Comparison of ENCODE assay signal across 1 cellular context in the genomic region with DNA sequence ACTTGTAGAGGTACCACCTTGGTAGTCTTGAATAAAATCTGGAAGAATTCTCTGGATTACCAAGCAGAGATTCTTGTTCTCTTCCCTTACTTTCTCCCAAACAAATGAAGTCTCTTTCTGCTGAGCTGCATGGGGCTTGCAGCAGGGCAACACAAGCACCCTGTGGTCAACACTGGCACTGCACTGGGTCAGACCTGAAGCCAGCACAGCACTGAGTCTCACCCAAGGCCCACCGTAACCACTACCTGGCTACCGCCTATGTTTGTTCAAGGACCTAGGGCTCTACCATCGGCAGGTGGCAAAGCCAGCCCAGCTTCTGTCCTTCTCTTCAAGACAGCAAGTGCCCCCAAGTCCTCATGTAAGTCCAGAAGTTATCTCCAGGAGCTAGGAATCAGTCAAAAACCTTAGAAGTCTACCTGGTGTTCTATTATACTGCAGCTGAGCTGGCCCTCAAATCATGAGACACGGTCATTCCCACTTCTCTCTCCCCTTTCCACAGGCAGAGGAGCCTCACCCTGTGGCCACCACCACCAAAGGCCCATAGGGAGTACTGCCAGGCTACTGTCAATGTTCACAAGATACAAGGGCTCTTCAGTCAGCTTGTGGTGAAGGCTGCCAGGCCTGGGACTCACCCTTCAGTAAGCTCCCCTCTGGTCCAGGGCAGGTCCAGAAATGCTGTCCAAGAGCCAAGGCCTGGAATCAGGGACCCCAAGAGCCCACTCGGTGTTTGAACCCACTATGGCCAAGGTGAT.
TF ChIP-seq lines count a peak whose summit lies in the region.

No MANE protein-coding gene starts in this region.

TF ChIP-seq in HepG2, 621 proteins besides CTCF, POLR2A, EP300 and RAD21 (continues in another document):
- TF ChIP-seq ZNF337 (CRISPR knock-in tag; IDR thresholded peaks at IDR 0.05; ENCODE audit: borderline replicate concordance, low read depth) (no peak), TRIM24 (CRISPR knock-in tag; IDR thresholded peaks at IDR 0.05) (no peak), HMGXB3 (CRISPR knock-in tag; IDR thresholded peaks at IDR 0.05; ENCODE audit: borderline replicate concordance) (0 out of 2 replicates have a peak, but pooled peaks have one; percentile 23), STAG1 (CRISPR knock-in tag; IDR thresholded peaks at IDR 0.05) (peak; percentile 51), RARA (CRISPR knock-in tag; IDR thresholded peaks at IDR 0.05) (no peak), ZNF687 (CRISPR knock-in tag; IDR thresholded peaks at IDR 0.05) (peak; percentile 72), GMEB1 (CRISPR knock-in tag; IDR thresholded peaks at IDR 0.05; ENCODE audit: borderline replicate concordance) (no peak), NR2F1 (CRISPR knock-in tag; IDR thresholded peaks at IDR 0.05) (no peak), FOXA3 (CRISPR knock-in tag; IDR thresholded peaks at IDR 0.05) (0 out of 2 replicates have a peak, but pooled peaks have one; percentile 10), ZNF276 (CRISPR knock-in tag; IDR thresholded peaks at IDR 0.05; ENCODE audit: low read depth) (no peak), SATB2 (CRISPR knock-in tag; IDR thresholded peaks at IDR 0.05) (no peak), ZNF749 (CRISPR knock-in tag; IDR thresholded peaks at IDR 0.05; ENCODE audit: borderline replicate concordance) (no peak), GATAD2A (CRISPR knock-in tag; IDR thresholded peaks at IDR 0.05) (peak; percentile 58), ZNF557 (CRISPR knock-in tag; IDR thresholded peaks at IDR 0.05) (no peak), SP4 (CRISPR knock-in tag; IDR thresholded peaks at IDR 0.05) (no peak), SAFB2 (CRISPR knock-in tag; IDR thresholded peaks at IDR 0.05; ENCODE audit: borderline replicate concordance, low read depth) (no peak), ZNF556 (CRISPR knock-in tag; IDR thresholded peaks at IDR 0.05; ENCODE audit: borderline replicate concordance) (0 out of 2 replicates have a peak, but pooled peaks have one; percentile 22), TAF1 (CRISPR knock-in tag; IDR thresholded peaks at IDR 0.05) (no peak), ZMYM4 (CRISPR knock-in tag; IDR thresholded peaks at IDR 0.05) (peak; percentile 58), ZNF740 (CRISPR knock-in tag; IDR thresholded peaks at IDR 0.05) (no peak), ZNF367 (CRISPR knock-in tag; IDR thresholded peaks at IDR 0.05; ENCODE audit: borderline replicate concordance) (no peak), AGO2 (optimal IDR thresholded peaks at IDR 0.05; ENCODE audit: low read depth, low read length) (no peak), GLMP (CRISPR knock-in tag; IDR thresholded peaks at IDR 0.05; ENCODE audit: borderline replicate concordance) (no peak), TEF (CRISPR knock-in tag; IDR thresholded peaks at IDR 0.05) (no peak), ZNF382 (CRISPR knock-in tag; IDR thresholded peaks at IDR 0.05; ENCODE audit: borderline replicate concordance) (no peak), TEAD3 (CRISPR knock-in tag; optimal IDR thresholded peaks at IDR 0.05; ENCODE audit: borderline replicate concordance) (no peak), ONECUT2 (CRISPR knock-in tag; IDR thresholded peaks at IDR 0.05) (no peak), HOXA9 (CRISPR knock-in tag; IDR thresholded peaks at IDR 0.05; ENCODE audit: borderline replicate concordance) (no peak), REPIN1 (CRISPR knock-in tag; IDR thresholded peaks at IDR 0.05; ENCODE audit: borderline replicate concordance, low read depth) (no peak), ZNF180 (CRISPR knock-in tag; IDR thresholded peaks at IDR 0.05; ENCODE audit: borderline replicate concordance, low read depth) (no peak), ZFX (CRISPR knock-in tag; IDR thresholded peaks at IDR 0.05; ENCODE audit: low read depth) (no peak), HMG20A (CRISPR knock-in tag; IDR thresholded peaks at IDR 0.05; ENCODE audit: borderline replicate concordance) (no peak)
- TF ChIP-seq, protein P1, sequence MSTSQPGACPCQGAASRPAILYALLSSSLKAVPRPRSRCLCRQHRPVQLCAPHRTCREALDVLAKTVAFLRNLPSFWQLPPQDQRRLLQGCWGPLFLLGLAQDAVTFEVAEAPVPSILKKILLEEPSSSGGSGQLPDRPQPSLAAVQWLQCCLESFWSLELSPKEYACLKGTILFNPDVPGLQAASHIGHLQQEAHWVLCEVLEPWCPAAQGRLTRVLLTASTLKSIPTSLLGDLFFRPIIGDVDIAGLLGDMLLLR (CRISPR knock-in tag; IDR thresholded peaks at IDR 0.05) = no peak
- TF ChIP-seq, protein P2, sequence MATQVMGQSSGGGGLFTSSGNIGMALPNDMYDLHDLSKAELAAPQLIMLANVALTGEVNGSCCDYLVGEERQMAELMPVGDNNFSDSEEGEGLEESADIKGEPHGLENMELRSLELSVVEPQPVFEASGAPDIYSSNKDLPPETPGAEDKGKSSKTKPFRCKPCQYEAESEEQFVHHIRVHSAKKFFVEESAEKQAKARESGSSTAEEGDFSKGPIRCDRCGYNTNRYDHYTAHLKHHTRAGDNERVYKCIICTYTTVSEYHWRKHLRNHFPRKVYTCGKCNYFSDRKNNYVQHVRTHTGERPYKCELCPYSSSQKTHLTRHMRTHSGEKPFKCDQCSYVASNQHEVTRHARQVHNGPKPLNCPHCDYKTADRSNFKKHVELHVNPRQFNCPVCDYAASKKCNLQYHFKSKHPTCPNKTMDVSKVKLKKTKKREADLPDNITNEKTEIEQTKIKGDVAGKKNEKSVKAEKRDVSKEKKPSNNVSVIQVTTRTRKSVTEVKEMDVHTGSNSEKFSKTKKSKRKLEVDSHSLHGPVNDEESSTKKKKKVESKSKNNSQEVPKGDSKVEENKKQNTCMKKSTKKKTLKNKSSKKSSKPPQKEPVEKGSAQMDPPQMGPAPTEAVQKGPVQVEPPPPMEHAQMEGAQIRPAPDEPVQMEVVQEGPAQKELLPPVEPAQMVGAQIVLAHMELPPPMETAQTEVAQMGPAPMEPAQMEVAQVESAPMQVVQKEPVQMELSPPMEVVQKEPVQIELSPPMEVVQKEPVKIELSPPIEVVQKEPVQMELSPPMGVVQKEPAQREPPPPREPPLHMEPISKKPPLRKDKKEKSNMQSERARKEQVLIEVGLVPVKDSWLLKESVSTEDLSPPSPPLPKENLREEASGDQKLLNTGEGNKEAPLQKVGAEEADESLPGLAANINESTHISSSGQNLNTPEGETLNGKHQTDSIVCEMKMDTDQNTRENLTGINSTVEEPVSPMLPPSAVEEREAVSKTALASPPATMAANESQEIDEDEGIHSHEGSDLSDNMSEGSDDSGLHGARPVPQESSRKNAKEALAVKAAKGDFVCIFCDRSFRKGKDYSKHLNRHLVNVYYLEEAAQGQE (IDR thresholded peaks at IDR 0.05; ENCODE audit: borderline replicate concordance in 1 of 2, low read depth in 1 of 2, low read length in 2 of 2) = no peak
